14 cellular contexts compared by ENCODE assay signal in genomic region chr11:10908215-10908990, GRCh38. TPM values are rescaled to one million over a fixed set of nuclear protein-coding genes. Genes with fewer than 3 reads are reported as not detected.
A peak's percentile ranks its signal among the peaks of the same experiment; 100 is the strongest.
DNase-seq lines count a peak whose midpoint lies in the region; ATAC-seq and TF ChIP-seq lines count a peak whose summit lies in the region.
"Had no signal": no experiment of that assay in that cellular context is flagged by ENCODE, and none has a peak within 500 bp of the region (broad histone marks: within the 10 kb centered on the region; RNA-seq: fewer than 3 reads in every experiment).

No MANE protein-coding gene starts in this region.

- intact Hi-C loops in A673 (cut with micrococcal nuclease; ENCODE audit: unreplicated experiment) (no loop called here), sciatic nerve (cut with DNase I) (no loop called here)

- H3K4me1 ChIP-seq in A673 (ENCODE audit: insufficient read depth, low read length, poor library complexity, severe bottlenecking) (peaks cover 10% of the 10 kb centered on the region), adipocyte (ENCODE audit: control insufficient read depth, insufficient read depth, low read length) (peaks cover 29% of the 10 kb centered on the region)
- H3K4me1 ChIP-seq: BLaER1 had no signal

- H3K9me3 ChIP-seq in A673 (ENCODE audit: low read depth, low read length, poor library complexity, severe bottlenecking) (no peaks in the 10 kb centered on the region), adipocyte (ENCODE audit: control insufficient read depth, low read length) (no peaks in the 10 kb centered on the region)
- H3K9me3 ChIP-seq: BLaER1, neutrophil, upper lobe of left lung had no signal

- H3K4me1 Mint-ChIP-seq in naive thymus-derived CD8-positive, alpha-beta T cell: no peaks in the 10 kb centered on the region

- no peaks in the 10 kb centered on the region for H3K36me3 ChIP-seq in A673 (ENCODE audit: insufficient read depth, low read length, poor library complexity, severe bottlenecking)
- no peaks in the 10 kb centered on the region for H3K36me3 ChIP-seq in adipocyte (ENCODE audit: control insufficient read depth, insufficient read depth, low read length, severe bottlenecking)
- H3K36me3 ChIP-seq: BLaER1, neutrophil, upper lobe of left lung had no signal

- H3K27me3 Mint-ChIP-seq in naive thymus-derived CD8-positive, alpha-beta T cell: peaks cover 0 to 8% (median 5%) of the 10 kb centered on the region in 5 donors

- H3K27me3 ChIP-seq in A673 (replicated peaks; ENCODE audit: insufficient read depth, low read depth, low read length, poor library complexity) (no peaks in the 10 kb centered on the region), adipocyte (replicated peaks; ENCODE audit: control insufficient read depth, insufficient read depth, low read length) (no peaks in the 10 kb centered on the region)
- H3K27me3 ChIP-seq: BLaER1, upper lobe of left lung had no signal

- no peak overlapping the region for H3K9ac ChIP-seq in adipocyte (ENCODE audit: low read length)
- H3K9ac ChIP-seq: BLaER1 had no signal

- no peak for TF ChIP-seq CTCF in A673 (conservative IDR thresholded peaks at IDR 0.05; ENCODE audit: low read depth, low read length)

- no peak for ATAC-seq in sciatic nerve
- no peak for ATAC-seq in GM18517 (IDR thresholded peaks at IDR 0.05; ENCODE audit: unreplicated experiment)
- ATAC-seq in naive thymus-derived CD8-positive, alpha-beta T cell: no peak
- ATAC-seq: GM12878 had no signal

- POLR2A ChIA-PET in A673 (lab: Charles Lee; ENCODE audit: low non-redundant PET): interaction anchor here (0.5 to 0.7 kb wide), 2 partner anchors 99 to 107 kb away, joined by 3 to 4 read pairs; partner anchors contain the start of gene EIF4G2
- POLR2A ChIA-PET in naive thymus-derived CD8-positive, alpha-beta T cell (lab: Charles Lee): no interaction called here

- no TSS peak for BruUV-seq in A673 (replicated peaks; lab: Mats Ljungman, UMichigan)

- H3K9me3 Mint-ChIP-seq in naive thymus-derived CD8-positive, alpha-beta T cell: no peaks in the 10 kb centered on the region

- H3K4me3 Mint-ChIP-seq in naive thymus-derived CD8-positive, alpha-beta T cell: no peak overlapping the region

- CTCF ChIA-PET in A673 (lab: Charles Lee): interaction anchor here (0.7 kb wide), 1 partner anchor 339 kb away, joined by 4 read pairs; no protein-coding TSS in a partner anchor

- H3K27ac Mint-ChIP-seq in naive thymus-derived CD8-positive, alpha-beta T cell: no peak overlapping the region

- no peak overlapping the region for H3K4me3 ChIP-seq in A673 (ENCODE audit: low read depth, low read length, poor library complexity, severe bottlenecking)
- H3K4me3 ChIP-seq in adipocyte (ENCODE audit: low read length): no peak overlapping the region
- H3K4me3 ChIP-seq: BLaER1, GM12878, upper lobe of left lung had no signal

- H3K36me3 Mint-ChIP-seq in naive thymus-derived CD8-positive, alpha-beta T cell: no peaks in the 10 kb centered on the region

- H3K27ac ChIP-seq in A673 (ENCODE audit: low read depth, low read length, poor library complexity, severe bottlenecking): no peak overlapping the region
- H3K27ac ChIP-seq: BLaER1, neutrophil, upper lobe of left lung had no signal

- DNase-seq in A673 (ENCODE audit: low spot score) (peak; percentile 64), HS-27A (ENCODE audit: low read depth) (peak; percentile 94), adipocyte (ENCODE audit: low read depth) (peak; percentile 77), iPS DF 19.7 (ENCODE audit: low read depth, low spot score) (peak; percentile 92), sciatic nerve (ENCODE audit: low spot score) (no peak), NCI-H69 (lab: John Stamatoyannopoulos, UW) (no peak)
- no peak for DNase-seq in naive thymus-derived CD8-positive, alpha-beta T cell
- DNase-seq: activated T-cell treated with anti-CD3 and anti-CD28 coated beads, Interleukin-2, amount 50 U/mL, for 48 hours; cortex of kidney; upper lobe of left lung had no signal

RNA-seq across cellular contexts. Expression of gene ZBED5, which starts 50.5 kb away (rescaled TPM):
- total RNA-seq in A673 (2021) (40.2 and 43.5 TPM in 2 replicates), sciatic nerve (56.3 TPM)
- total RNA-seq in naive thymus-derived CD8-positive, alpha-beta T cell: 100 to 1,000 TPM; 173 to 175 TPM
- polyA plus RNA-seq in naive thymus-derived CD8-positive, alpha-beta T cell: 10 to 100 TPM; 14.6 to 18.6 (median 17.0) TPM

Comparison
In these comparisons a context has a peak if more than half of its experiments do, and no peak if none do; other contexts are left out.
1. DNase-seq: peak in A673 (single experiment), HS-27A (single experiment), adipocyte (single experiment) and iPS DF 19.7 (single experiment); none in sciatic nerve (single experiment), NCI-H69 (single experiment) and naive thymus-derived CD8-positive, alpha-beta T cell (0 of 10).